Comparison of ENCODE assay signal across 10 cellular contexts in genomic region chr21:31201548-31201947, GRCh38.
DNase-seq lines count a peak whose midpoint lies in the region; ATAC-seq and TF ChIP-seq lines count a peak whose summit lies in the region.
"Had no signal": no experiment of that assay in that cellular context is flagged by ENCODE, and none has a peak within 500 bp of the region (broad histone marks: within the 10 kb centered on the region; RNA-seq: fewer than 3 reads in every experiment).

No MANE protein-coding gene starts in this region.

- H3K27me3 ChIP-seq in right atrium auricular region (no peaks in the 10 kb centered on the region), upper lobe of left lung (no peaks in the 10 kb centered on the region)

- WGBS in upper lobe of left lung, 2 donors: 41 to 64% methylated on average over 3 of the region's 3 CpGs

- H3K4me1 ChIP-seq in right atrium auricular region: no peaks in the 10 kb centered on the region
- H3K4me1 ChIP-seq in upper lobe of left lung: peaks cover 0 to 8% (median 4%) of the 10 kb centered on the region in 4 donors

- peak overlapping the region; percentile 13 for H3K27ac Mint-ChIP-seq in activated CD4-positive, alpha-beta memory T cell treated with anti-CD3 and anti-CD28 coated beads for 36 hours
- H3K27ac Mint-ChIP-seq in activated CD4-positive, alpha-beta memory T cell treated with anti-CD3 and anti-CD28 coated beads, Interleukin-2, amount 10 ng/mL, durations not matched to agents 7 days and 5 days: no peak overlapping the region
- H3K27ac Mint-ChIP-seq in natural killer cell treated with Interleukin-12 subunit alpha and Interleukin-12 subunit beta and Interleukin-15 and Interleukin-18, amount 100 ng/mL, for 72 hours: no peak overlapping the region

- no peak overlapping the region for H3K4me3 Mint-ChIP-seq in activated CD4-positive, alpha-beta memory T cell treated with anti-CD3 and anti-CD28 coated beads for 36 hours
- no peak overlapping the region for H3K4me3 Mint-ChIP-seq in activated CD4-positive, alpha-beta memory T cell treated with anti-CD3 and anti-CD28 coated beads, Interleukin-2, amount 10 ng/mL, durations not matched to agents 7 days and 5 days
- H3K4me3 Mint-ChIP-seq in natural killer cell treated with Interleukin-12 subunit alpha and Interleukin-12 subunit beta and Interleukin-15 and Interleukin-18, amount 100 ng/mL, for 72 hours: no peak overlapping the region

- peak; percentile 57 to 95 for ATAC-seq in upper lobe of left lung (ENCODE audit: low FRiP score in 2 of 2)
- ATAC-seq in natural killer cell treated with Interleukin-12 subunit alpha and Interleukin-12 subunit beta and Interleukin-15 and Interleukin-18, amount 100 ng/mL, for 72 hours: no peak

- no peak for TF ChIP-seq EP300 in upper lobe of left lung (IDR thresholded peaks at IDR 0.05)

- H3K27ac ChIP-seq in right atrium auricular region (peak overlapping the region; percentile 32 to 72), upper lobe of left lung (peak overlapping the region in 1 of 4 donors; percentile 18)
- H3K27ac ChIP-seq: KMS-11 had no signal

- POLR2A ChIA-PET in activated CD4-positive, alpha-beta memory T cell treated with anti-CD3 and anti-CD28 coated beads for 36 hours (lab: Charles Lee): no interaction called here
- POLR2A ChIA-PET in activated CD4-positive, alpha-beta memory T cell treated with anti-CD3 and anti-CD28 coated beads, Interleukin-2, amount 10 ng/mL, durations not matched to agents 7 days and 5 days (lab: Charles Lee): no interaction called here

- TF ChIP-seq CTCF in right atrium auricular region (IDR thresholded peaks at IDR 0.05) (no peak), upper lobe of left lung (IDR thresholded peaks at IDR 0.05) (no peak)

- peaks cover 10% of the 10 kb centered on the region for H3K36me3 Mint-ChIP-seq in activated CD4-positive, alpha-beta memory T cell treated with anti-CD3 and anti-CD28 coated beads for 36 hours
- H3K36me3 Mint-ChIP-seq in activated CD4-positive, alpha-beta memory T cell treated with anti-CD3 and anti-CD28 coated beads, Interleukin-2, amount 10 ng/mL, durations not matched to agents 7 days and 5 days (ENCODE audit: low read depth): peaks cover 22% of the 10 kb centered on the region
- no peaks in the 10 kb centered on the region for H3K36me3 Mint-ChIP-seq in natural killer cell treated with Interleukin-12 subunit alpha and Interleukin-12 subunit beta and Interleukin-15 and Interleukin-18, amount 100 ng/mL, for 72 hours

- H3K9me3 Mint-ChIP-seq in activated CD4-positive, alpha-beta memory T cell treated with anti-CD3 and anti-CD28 coated beads for 36 hours: no peaks in the 10 kb centered on the region
- no peaks in the 10 kb centered on the region for H3K9me3 Mint-ChIP-seq in activated CD4-positive, alpha-beta memory T cell treated with anti-CD3 and anti-CD28 coated beads, Interleukin-2, amount 10 ng/mL, durations not matched to agents 7 days and 5 days
- H3K9me3 Mint-ChIP-seq in natural killer cell treated with Interleukin-12 subunit alpha and Interleukin-12 subunit beta and Interleukin-15 and Interleukin-18, amount 100 ng/mL, for 72 hours: no peaks in the 10 kb centered on the region

- no peak for TF ChIP-seq POLR2A in upper lobe of left lung (IDR thresholded peaks at IDR 0.05)

- CTCF ChIA-PET in activated CD4-positive, alpha-beta memory T cell treated with anti-CD3 and anti-CD28 coated beads for 36 hours (lab: Charles Lee): interaction anchor here (0.9 to 2.2 kb wide), 4 partner anchors 27 to 403 kb away, joined by 3 to 24 read pairs (median 6); no protein-coding TSS in a partner anchor
- CTCF ChIA-PET in activated CD4-positive, alpha-beta memory T cell treated with anti-CD3 and anti-CD28 coated beads, Interleukin-2, amount 10 ng/mL, durations not matched to agents 7 days and 5 days (lab: Charles Lee): interaction anchor here (0.5 to 9.3 kb wide), 2 partner anchors 14 to 381 kb away, joined by 4 to 100 read pairs; no protein-coding TSS in a partner anchor

- intact Hi-C loops in activated CD4-positive, alpha-beta memory T cell treated with anti-CD3 and anti-CD28 coated beads for 36 hours (cut with micrococcal nuclease): no loop called here

- H3K36me3 ChIP-seq in right atrium auricular region: no peaks in the 10 kb centered on the region
- H3K36me3 ChIP-seq in upper lobe of left lung: no peaks in the 10 kb centered on the region

- no peak for DNase-seq in activated CD4-positive, alpha-beta memory T cell treated with anti-CD3 and anti-CD28 coated beads for 36 hours
- no peak for DNase-seq in activated CD4-positive, alpha-beta memory T cell treated with anti-CD3 and anti-CD28 coated beads, Interleukin-2, amount 10 ng/mL, durations not matched to agents 7 days and 5 days
- DNase-seq in OCI-M1 (lab: John Stamatoyannopoulos, UW) (peak; percentile 28), right atrium auricular region (ENCODE audit: low spot score) (peak; percentile 87), upper lobe of left lung (peak in 1 of 2 donors; percentile 32), kidney tubule cell (ENCODE audit: low spot score) (no peak), NCI-H187 treated with DMSO at 0.1 percent for 48 hours (lab: John Stamatoyannopoulos, UW) (no peak)
- no peak for DNase-seq in natural killer cell treated with Interleukin-12 subunit alpha and Interleukin-12 subunit beta and Interleukin-15 and Interleukin-18, amount 100 ng/mL, for 72 hours (ENCODE audit: low spot score)
- DNase-seq: 8988T had no signal

- H3K4me1 Mint-ChIP-seq in activated CD4-positive, alpha-beta memory T cell treated with anti-CD3 and anti-CD28 coated beads for 36 hours (ENCODE audit: low read depth): peaks cover 16% of the 10 kb centered on the region
- peaks cover 15% of the 10 kb centered on the region for H3K4me1 Mint-ChIP-seq in activated CD4-positive, alpha-beta memory T cell treated with anti-CD3 and anti-CD28 coated beads, Interleukin-2, amount 10 ng/mL, durations not matched to agents 7 days and 5 days
- peaks cover 0 to 7% of the 10 kb centered on the region in 2 donors for H3K4me1 Mint-ChIP-seq in natural killer cell treated with Interleukin-12 subunit alpha and Interleukin-12 subunit beta and Interleukin-15 and Interleukin-18, amount 100 ng/mL, for 72 hours (ENCODE audit: low read depth in 2 of 2)

- no peaks in the 10 kb centered on the region for H3K27me3 Mint-ChIP-seq in activated CD4-positive, alpha-beta memory T cell treated with anti-CD3 and anti-CD28 coated beads for 36 hours
- no peaks in the 10 kb centered on the region for H3K27me3 Mint-ChIP-seq in activated CD4-positive, alpha-beta memory T cell treated with anti-CD3 and anti-CD28 coated beads, Interleukin-2, amount 10 ng/mL, durations not matched to agents 7 days and 5 days
- H3K27me3 Mint-ChIP-seq in natural killer cell treated with Interleukin-12 subunit alpha and Interleukin-12 subunit beta and Interleukin-15 and Interleukin-18, amount 100 ng/mL, for 72 hours: no peaks in the 10 kb centered on the region

- H3K9me3 ChIP-seq in right atrium auricular region (no peaks in the 10 kb centered on the region), upper lobe of left lung (no peaks in the 10 kb centered on the region)

- no peak overlapping the region for H3K4me3 ChIP-seq in right atrium auricular region
- H3K4me3 ChIP-seq in upper lobe of left lung: no peak overlapping the region

Comparison
In these comparisons a context has a peak if more than half of its experiments do, and no peak if none do; other contexts are left out.
1. DNase-seq: peak in OCI-M1 (single experiment) and right atrium auricular region (single experiment); none in activated CD4-positive, alpha-beta memory T cell treated with anti-CD3 and anti-CD28 coated beads for 36 hours (single experiment), activated CD4-positive, alpha-beta memory T cell treated with anti-CD3 and anti-CD28 coated beads, Interleukin-2, amount 10 ng/mL, durations not matched to agents 7 days and 5 days (single experiment), kidney tubule cell (single experiment), NCI-H187 treated with DMSO at 0.1 percent for 48 hours (single experiment) and natural killer cell treated with Interleukin-12 subunit alpha and Interleukin-12 subunit beta and Interleukin-15 and Interleukin-18, amount 100 ng/mL, for 72 hours (single experiment).
2. ATAC-seq: peak in upper lobe of left lung (2 of 2); none in natural killer cell treated with Interleukin-12 subunit alpha and Interleukin-12 subunit beta and Interleukin-15 and Interleukin-18, amount 100 ng/mL, for 72 hours (0 of 2).